Comparison of ENCODE assay signal across 1 cellular context in the genomic region with DNA sequence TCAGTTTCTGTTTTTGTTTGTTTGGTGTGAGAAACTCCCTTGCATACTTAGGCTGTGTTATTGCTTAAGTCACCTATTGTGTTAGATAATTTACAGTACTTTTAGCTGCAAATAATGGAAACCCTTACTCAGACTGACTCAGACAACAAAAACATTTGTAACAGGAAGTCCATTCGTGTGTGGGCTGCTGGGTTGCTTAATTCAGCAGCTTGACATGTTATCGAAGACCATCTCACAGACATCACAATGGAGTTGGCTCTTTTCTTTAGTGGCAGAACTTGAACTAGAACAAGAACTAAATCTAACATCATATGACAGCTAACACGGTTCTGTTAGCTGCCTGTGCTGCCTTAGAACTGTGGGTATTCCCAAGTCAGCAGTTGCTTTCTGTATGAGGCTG.
TF ChIP-seq lines count a peak whose summit lies in the region.

No MANE protein-coding gene starts in this region.

TF ChIP-seq in HepG2, 621 proteins besides CTCF, POLR2A, EP300 and RAD21 (continued from another document):
- TF ChIP-seq, protein P1, sequence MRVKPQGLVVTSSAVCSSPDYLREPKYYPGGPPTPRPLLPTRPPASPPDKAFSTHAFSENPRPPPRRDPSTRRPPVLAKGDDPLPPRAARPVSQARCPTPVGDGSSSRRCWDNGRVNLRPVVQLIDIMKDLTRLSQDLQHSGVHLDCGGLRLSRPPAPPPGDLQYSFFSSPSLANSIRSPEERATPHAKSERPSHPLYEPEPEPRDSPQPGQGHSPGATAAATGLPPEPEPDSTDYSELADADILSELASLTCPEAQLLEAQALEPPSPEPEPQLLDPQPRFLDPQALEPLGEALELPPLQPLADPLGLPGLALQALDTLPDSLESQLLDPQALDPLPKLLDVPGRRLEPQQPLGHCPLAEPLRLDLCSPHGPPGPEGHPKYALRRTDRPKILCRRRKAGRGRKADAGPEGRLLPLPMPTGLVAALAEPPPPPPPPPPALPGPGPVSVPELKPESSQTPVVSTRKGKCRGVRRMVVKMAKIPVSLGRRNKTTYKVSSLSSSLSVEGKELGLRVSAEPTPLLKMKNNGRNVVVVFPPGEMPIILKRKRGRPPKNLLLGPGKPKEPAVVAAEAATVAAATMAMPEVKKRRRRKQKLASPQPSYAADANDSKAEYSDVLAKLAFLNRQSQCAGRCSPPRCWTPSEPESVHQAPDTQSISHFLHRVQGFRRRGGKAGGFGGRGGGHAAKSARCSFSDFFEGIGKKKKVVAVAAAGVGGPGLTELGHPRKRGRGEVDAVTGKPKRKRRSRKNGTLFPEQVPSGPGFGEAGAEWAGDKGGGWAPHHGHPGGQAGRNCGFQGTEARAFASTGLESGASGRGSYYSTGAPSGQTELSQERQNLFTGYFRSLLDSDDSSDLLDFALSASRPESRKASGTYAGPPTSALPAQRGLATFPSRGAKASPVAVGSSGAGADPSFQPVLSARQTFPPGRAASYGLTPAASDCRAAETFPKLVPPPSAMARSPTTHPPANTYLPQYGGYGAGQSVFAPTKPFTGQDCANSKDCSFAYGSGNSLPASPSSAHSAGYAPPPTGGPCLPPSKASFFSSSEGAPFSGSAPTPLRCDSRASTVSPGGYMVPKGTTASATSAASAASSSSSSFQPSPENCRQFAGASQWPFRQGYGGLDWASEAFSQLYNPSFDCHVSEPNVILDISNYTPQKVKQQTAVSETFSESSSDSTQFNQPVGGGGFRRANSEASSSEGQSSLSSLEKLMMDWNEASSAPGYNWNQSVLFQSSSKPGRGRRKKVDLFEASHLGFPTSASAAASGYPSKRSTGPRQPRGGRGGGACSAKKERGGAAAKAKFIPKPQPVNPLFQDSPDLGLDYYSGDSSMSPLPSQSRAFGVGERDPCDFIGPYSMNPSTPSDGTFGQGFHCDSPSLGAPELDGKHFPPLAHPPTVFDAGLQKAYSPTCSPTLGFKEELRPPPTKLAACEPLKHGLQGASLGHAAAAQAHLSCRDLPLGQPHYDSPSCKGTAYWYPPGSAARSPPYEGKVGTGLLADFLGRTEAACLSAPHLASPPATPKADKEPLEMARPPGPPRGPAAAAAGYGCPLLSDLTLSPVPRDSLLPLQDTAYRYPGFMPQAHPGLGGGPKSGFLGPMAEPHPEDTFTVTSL (CRISPR knock-in tag; IDR thresholded peaks at IDR 0.05; ENCODE audit: borderline replicate concordance) = no peak
- TF ChIP-seq CEBPB (IDR thresholded peaks at IDR 0.05; ENCODE audit: borderline replicate concordance, low read depth, low read length) (peak; percentile 22; the same call in 1 of the 2 replicates), PAF1 (CRISPR knock-in tag; IDR thresholded peaks at IDR 0.05) (no peak), ZNF7 (CRISPR knock-in tag; IDR thresholded peaks at IDR 0.05) (no peak), ZFP62 (CRISPR knock-in tag; IDR thresholded peaks at IDR 0.05) (no peak)
